Comparison of ENCODE assay signal across 24 cellular contexts in the genomic region with DNA sequence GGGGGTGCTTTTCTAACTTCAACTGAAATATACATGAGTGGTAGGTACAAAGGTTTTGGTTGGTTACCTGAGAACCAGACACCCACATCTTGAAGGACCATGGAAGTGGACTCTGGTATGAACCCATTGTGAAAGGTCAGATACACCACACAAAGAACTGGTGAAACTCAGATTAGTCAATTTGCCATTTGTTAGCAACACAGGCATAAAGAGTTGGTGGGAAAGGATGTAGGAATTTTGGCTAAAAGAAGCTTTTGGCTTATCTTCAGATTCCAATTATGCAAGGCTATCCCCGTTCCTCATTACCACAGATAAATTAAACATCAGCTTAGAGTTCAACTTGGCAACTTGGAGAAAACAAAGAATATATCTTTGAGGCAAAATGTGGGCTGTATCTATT.
DNase-seq lines count a peak whose midpoint lies in the region; ATAC-seq, FAIRE-seq and TF ChIP-seq lines count a peak whose summit lies in the region.
"Had no signal": no experiment of that assay in that cellular context is flagged by ENCODE, and none has a peak within 500 bp of the region (broad histone marks: within the 10 kb centered on the region; RNA-seq: fewer than 3 reads in every experiment).

No MANE protein-coding gene starts in this region.

- no peak overlapping the region for H4K8ac ChIP-seq in mesendoderm (ENCODE audit: low read depth, low read length)

- H3K27ac ChIP-seq in GM12878 (ENCODE audit: control insufficient read depth, insufficient read depth) = peak overlapping the region; percentile 74
- no peak overlapping the region for H3K27ac ChIP-seq in mesendoderm (ENCODE audit: low read depth, low read length)
- H3K27ac ChIP-seq: ovary, upper lobe of right lung had no signal

- DNase-seq in AG10803 (ENCODE audit: low read depth) (peak; percentile 93), GM12878 (ENCODE audit: low read depth, low spot score) (no peak), mesendoderm (peak; percentile 46), NCI-H1694 (lab: John Stamatoyannopoulos, UW) (no peak), GOT3 (lab: John Stamatoyannopoulos, UW) (no peak), NCI-H82 treated with DMSO at 0.1 percent for 48 hours (lab: John Stamatoyannopoulos, UW; ENCODE audit: unreplicated experiment) (no peak)
- DNase-seq: activated CD4-positive, alpha-beta T cell treated with anti-CD3 and anti-CD28 coated beads for 36 hours; activated CD8-positive, alpha-beta T cell treated with anti-CD3 and anti-CD28 coated beads, Interleukin-2, amount 10 ng/mL, durations not matched to agents 7 days and 5 days; BE2C; CD8-positive, alpha-beta T cell; dermis blood vessel endothelial cell; hypothalamus; left cardiac atrium; mammary epithelial cell; NCI-H446; NCI-H774; ovary; stimulated activated naive CD8-positive, alpha-beta T cell treated with anti-CD3 and anti-CD28 coated beads, Interleukin-15, Interleukin-2, amounts not matched to agents 100 U/mL and 50 U/mL, for 24 hours; upper lobe of right lung had no signal

- H2BK120ac ChIP-seq in mesendoderm (ENCODE audit: low read depth, low read length) = no peak overlapping the region

- peaks cover 17% of the 10 kb centered on the region; the same call in 2 of the 3 replicates for H3K9me3 ChIP-seq in GM12878 (replicated peaks; ENCODE audit: control insufficient read depth, insufficient read depth, low read length)
- H3K9me3 ChIP-seq: A549, BE2C, ovary, upper lobe of right lung had no signal

- BruUV-seq in GM12878 (replicated peaks; lab: Mats Ljungman, UMichigan) = no TSS peak

- H3K4me1 ChIP-seq in GM12878 (ENCODE audit: control insufficient read depth, insufficient read depth, low read length) (peaks cover 32% of the 10 kb centered on the region), mesendoderm (ENCODE audit: control insufficient read depth, low read depth, low read length) (no peaks in the 10 kb centered on the region)
- H3K4me1 ChIP-seq: A549 had no signal

- no peak overlapping the region for H3K56ac ChIP-seq in mesendoderm (ENCODE audit: low read length)

- H3K79me1 ChIP-seq in mesendoderm (ENCODE audit: low read length) = no peaks in the 10 kb centered on the region

- H3K27me3 ChIP-seq in GM12878 (replicated peaks in 1 of 2; ENCODE audit: control insufficient read depth in 2 of 2, insufficient read depth in 2 of 2, low read length in 1 of 2) (no peaks in the 10 kb centered on the region), mesendoderm (ENCODE audit: insufficient read depth, low read length, poor library complexity) (no peaks in the 10 kb centered on the region)
- H3K27me3 ChIP-seq: BE2C, ovary, upper lobe of right lung had no signal

- H3K4me3 ChIP-seq in AG10803 (ENCODE audit: low read length) = no peak overlapping the region
- no peak overlapping the region for H3K4me3 ChIP-seq in GM12878
- H3K4me3 ChIP-seq in mesendoderm (ENCODE audit: low read length) = no peak overlapping the region
- H3K4me3 ChIP-seq: A549, ovary, upper lobe of right lung had no signal

- FAIRE-seq in GM12878 (lab: Jason Lieb, UNC) = no peak
- FAIRE-seq: A549 had no signal

- H3K23ac ChIP-seq in mesendoderm (ENCODE audit: low read length) = no peak overlapping the region

- H2BK5ac ChIP-seq in mesendoderm (ENCODE audit: low read length) = no peak overlapping the region

- H3K79me2 ChIP-seq in GM12878 (ENCODE audit: control insufficient read depth, insufficient read depth, low read length) = no peaks in the 10 kb centered on the region
- H3K79me2 ChIP-seq in mesendoderm (ENCODE audit: control insufficient read depth, insufficient read depth, low read length) = no peaks in the 10 kb centered on the region

- ATAC-seq in GM19395 (IDR thresholded peaks at IDR 0.05; ENCODE audit: unreplicated experiment) = peak; percentile 7
- ATAC-seq in GM12878 = peak; percentile 13
- ATAC-seq in HG02852 (IDR thresholded peaks at IDR 0.05; ENCODE audit: unreplicated experiment) = no peak
- ATAC-seq: A549; activated CD4-positive, alpha-beta T cell treated with anti-CD3 and anti-CD28 coated beads for 36 hours; activated CD8-positive, alpha-beta T cell treated with anti-CD3 and anti-CD28 coated beads, Interleukin-2, amount 10 ng/mL, durations not matched to agents 7 days and 5 days; CD8-positive, alpha-beta T cell; esophagus mucosa; HCT116; left cardiac atrium; stimulated activated naive CD8-positive, alpha-beta T cell treated with anti-CD3 and anti-CD28 coated beads, Interleukin-15, Interleukin-2, amounts not matched to agents 100 U/mL and 50 U/mL, for 24 hours; upper lobe of right lung had no signal

- peak overlapping the region; percentile 51 for H3K4me2 ChIP-seq in GM12878 (ENCODE audit: control insufficient read depth, insufficient read depth)
- no peak overlapping the region for H3K4me2 ChIP-seq in mesendoderm (ENCODE audit: low read length)
- H3K4me2 ChIP-seq: A549 had no signal

- intact Hi-C loops in GM12878 (cut with micrococcal nuclease; ENCODE audit: unreplicated experiment) = loop anchor here (2.0 kb wide), 2 partner anchors 34 to 146 kb away; no protein-coding TSS in a partner anchor

- in situ Hi-C loops in GM12878 (cut with MboI) = no loop called here

- TF ChIP-seq CTCF in AG10803 (conservative IDR thresholded peaks at IDR 0.05; ENCODE audit: low read length) (no peak), GM12878 (IDR thresholded peaks at IDR 0.05 in 2 of 3, conservative IDR thresholded peaks at IDR 0.05 in 1 of 3; ENCODE audit: control insufficient read depth in 2 of 3, extremely low read depth in 1 of 3, insufficient read depth in 1 of 3, low read depth in 3 of 3, low read length in 3 of 3) (no peak)

- RAD21 ChIA-PET in GM12878 (lab: Charles Lee; ENCODE audit: unreplicated experiment) = interaction anchor here (0.7 to 6.4 kb wide), 8 partner anchors 27 to 318 kb away, joined by 3 to 74 read pairs (median 4); a partner anchor contains a TSS

- H3K4ac ChIP-seq in mesendoderm (ENCODE audit: low read depth, low read length) = no peak overlapping the region

- H3K18ac ChIP-seq in mesendoderm (ENCODE audit: low read length) = no peak overlapping the region

- POLR2A ChIA-PET in GM12878 (lab: Charles Lee) = interaction anchor here (0.6 to 2.4 kb wide), 6 partner anchors 11 to 86 kb away, joined by 3 to 9 read pairs (median 6); no protein-coding TSS in a partner anchor

- no peak overlapping the region for H4K5ac ChIP-seq in mesendoderm (ENCODE audit: low read length)

- TF ChIP-seq POLR2A in GM12878 (IDR thresholded peaks at IDR 0.05; ENCODE audit: low read depth, low read length) = no peak

- no peak overlapping the region for H2BK15ac ChIP-seq in mesendoderm (replicated peaks; ENCODE audit: low read depth)

- H3K36me3 ChIP-seq in GM12878 (ENCODE audit: control insufficient read depth in 2 of 2, insufficient read depth in 2 of 2, low read length in 1 of 2) (no peaks in the 10 kb centered on the region), mesendoderm (ENCODE audit: control insufficient read depth, insufficient read depth, low read length) (no peaks in the 10 kb centered on the region)
- H3K36me3 ChIP-seq: BE2C, ovary, upper lobe of right lung had no signal

- WGBS in GM12878 (ENCODE audit: insufficient coverage, insufficient replicate concordance, low lambda C conversion rate, missing lambda C conversion rate) = 32% methylated on average over 1 of the region's 1 CpG
- no CpG with 5 or more reads among the region's 1 CpG for WGBS in mesendoderm (ENCODE audit: extremely low coverage, insufficient coverage, low lambda C conversion rate)

- CTCF ChIA-PET in GM12878 (lab: Yijun Ruan, JAX) = interaction anchor here (0.8 to 1.3 kb wide), 4 partner anchors 27 to 96 kb away, joined by 3 to 4 read pairs (median 3); no protein-coding TSS in a partner anchor

- H3K9ac ChIP-seq in GM12878 (ENCODE audit: control insufficient read depth, insufficient read depth, low read length) = no peak overlapping the region
- H3K9ac ChIP-seq in mesendoderm (ENCODE audit: low read length) = no peak overlapping the region

- H2AFZ ChIP-seq in GM12878 (ENCODE audit: control insufficient read depth, low read depth, low read length) = no peak overlapping the region

- no peaks in the 10 kb centered on the region for H4K20me1 ChIP-seq in GM12878 (ENCODE audit: control insufficient read depth, insufficient read depth)

- H2AK5ac ChIP-seq in mesendoderm (ENCODE audit: low read length) = no peak overlapping the region

- SMC1A ChIA-PET in GM12878 (lab: Charles Lee; ENCODE audit: uncharacterized antibody, unreplicated experiment) = interaction anchor here (0.7 to 12.3 kb wide), 14 partner anchors 9 to 386 kb away, joined by 3 to 255 read pairs (median 4); no protein-coding TSS in a partner anchor

- TF ChIP-seq RAD21 in GM12878 (IDR thresholded peaks at IDR 0.05; ENCODE audit: insufficient read depth, low read depth, low read length) = no peak

- TF ChIP-seq EP300 in GM12878 (IDR thresholded peaks at IDR 0.05; ENCODE audit: borderline replicate concordance in 1 of 2, control insufficient read depth in 1 of 2, low read depth in 2 of 2, low read length in 2 of 2) = no peak

TF ChIP-seq in GM12878, 131 proteins besides CTCF, POLR2A, EP300 and RAD21 (continues in another document):
- peak in 1 of 2 experiments; percentile 55; a peak in 3 of 4 replicates for TF ChIP-seq IKZF2 (IDR thresholded peaks at IDR 0.05)
- TF ChIP-seq IKZF1 (conservative IDR thresholded peaks at IDR 0.05) = peak; percentile 54; the same call in 1 of the 2 replicates
- 0 out of 2 replicates have a peak, but pooled peaks have one; percentile 25 for TF ChIP-seq IRF4 (IDR thresholded peaks at IDR 0.05; ENCODE audit: low read depth, low read length)
- TF ChIP-seq WRNIP1 (IDR thresholded peaks at IDR 0.05; ENCODE audit: borderline replicate concordance, low read depth, low read length) = no peak
- TF ChIP-seq BCL11A (IDR thresholded peaks at IDR 0.05; ENCODE audit: low read depth, low read length) = peak; percentile 42; the same call in 1 of the 2 replicates
- 0 out of 2 replicates have a peak, but pooled peaks have one; percentile 19 for TF ChIP-seq GATAD2B (conservative IDR thresholded peaks at IDR 0.05; ENCODE audit: low read depth)
- TF ChIP-seq LARP7 (IDR thresholded peaks at IDR 0.05) = no peak
- TF ChIP-seq ZNF217 (IDR thresholded peaks at IDR 0.05) = no peak
- 0 out of 2 replicates have a peak, but pooled peaks have one; percentile 3 for TF ChIP-seq NR2C1 (IDR thresholded peaks at IDR 0.05)
- no peak for TF ChIP-seq SMARCA5 (IDR thresholded peaks at IDR 0.05)

Comparison
In these comparisons a context has a peak if more than half of its experiments do, and no peak if none do; other contexts are left out.
1. DNase-seq: peak in AG10803 (single experiment) and mesendoderm (single experiment); none in GM12878 (single experiment), NCI-H1694 (single experiment), GOT3 (single experiment) and NCI-H82 treated with DMSO at 0.1 percent for 48 hours (single experiment).